18 cellular contexts compared by ENCODE assay signal in genomic region chr6:122930252-122931180, GRCh38.
DNase-seq lines count a peak whose midpoint lies in the region; ATAC-seq and TF ChIP-seq lines count a peak whose summit lies in the region.
"Had no signal": no experiment of that assay in that cellular context is flagged by ENCODE, and none has a peak within 500 bp of the region (broad histone marks: within the 10 kb centered on the region; RNA-seq: fewer than 3 reads in every experiment).

No MANE protein-coding gene starts in this region.

- H3K27me3 Mint-ChIP-seq in immature natural killer cell (ENCODE audit: low read depth in 3 of 3): peaks cover 0 to 3% (median 0%) of the 10 kb centered on the region in 3 donors

- TF ChIP-seq POLR2A in erythroblast (IDR thresholded peaks at IDR 0.05; ENCODE audit: low read length): no peak

- peak; percentile 82 for ATAC-seq in GM18519 (IDR thresholded peaks at IDR 0.05; ENCODE audit: low FRiP score, unreplicated experiment)
- ATAC-seq in GM19455 (IDR thresholded peaks at IDR 0.05; ENCODE audit: unreplicated experiment): peak; percentile 83
- ATAC-seq in HG02852 (IDR thresholded peaks at IDR 0.05; ENCODE audit: unreplicated experiment): peak; percentile 88
- peak; percentile 75 for ATAC-seq in HG03439 (IDR thresholded peaks at IDR 0.05; ENCODE audit: unreplicated experiment)
- ATAC-seq: activated T-cell treated with anti-CD3 and anti-CD28 coated beads, Interleukin-2, amount 50 U/mL, for 72 hours; mucosa of descending colon; PC-3; sciatic nerve had no signal

- H3K4me3 Mint-ChIP-seq in immature natural killer cell: no peak overlapping the region
- H3K4me3 Mint-ChIP-seq: activated T-cell treated with anti-CD3 and anti-CD28 coated beads, Interleukin-2, amount 50 U/mL, for 72 hours had no signal

- DNase-seq in GDM1 (lab: John Stamatoyannopoulos, UW): no peak
- no peak for DNase-seq in immature natural killer cell
- DNase-seq in erythroblast (lab: John Stamatoyannopoulos, UW): no peak
- DNase-seq in AML-193 (lab: John Stamatoyannopoulos, UW): no peak
- DNase-seq: activated T-cell treated with anti-CD3 and anti-CD28 coated beads, Interleukin-2, amount 50 U/mL, for 72 hours; COR-L47; kidney glomerular epithelial cell; NCI-H526 treated with DMSO at 0.1 percent for 48 hours; occipital lobe; PC-3; SK-N-SH; stimulated activated CD4-positive, alpha-beta T cell treated with anti-CD3 and anti-CD28 coated beads, Interleukin-2, amount 100 ng/mL, for 24 hours had no signal

- H3K4me1 Mint-ChIP-seq in immature natural killer cell: no peaks in the 10 kb centered on the region

- peaks cover 5 to 24% (median 11%) of the 10 kb centered on the region in 6 donors for H3K9me3 Mint-ChIP-seq in immature natural killer cell

- H3K36me3 Mint-ChIP-seq in immature natural killer cell: no peaks in the 10 kb centered on the region

- H3K27ac Mint-ChIP-seq in immature natural killer cell: no peak overlapping the region
- H3K27ac Mint-ChIP-seq: activated T-cell treated with anti-CD3 and anti-CD28 coated beads, Interleukin-2, amount 50 U/mL, for 72 hours had no signal
